In the genomic region with DNA sequence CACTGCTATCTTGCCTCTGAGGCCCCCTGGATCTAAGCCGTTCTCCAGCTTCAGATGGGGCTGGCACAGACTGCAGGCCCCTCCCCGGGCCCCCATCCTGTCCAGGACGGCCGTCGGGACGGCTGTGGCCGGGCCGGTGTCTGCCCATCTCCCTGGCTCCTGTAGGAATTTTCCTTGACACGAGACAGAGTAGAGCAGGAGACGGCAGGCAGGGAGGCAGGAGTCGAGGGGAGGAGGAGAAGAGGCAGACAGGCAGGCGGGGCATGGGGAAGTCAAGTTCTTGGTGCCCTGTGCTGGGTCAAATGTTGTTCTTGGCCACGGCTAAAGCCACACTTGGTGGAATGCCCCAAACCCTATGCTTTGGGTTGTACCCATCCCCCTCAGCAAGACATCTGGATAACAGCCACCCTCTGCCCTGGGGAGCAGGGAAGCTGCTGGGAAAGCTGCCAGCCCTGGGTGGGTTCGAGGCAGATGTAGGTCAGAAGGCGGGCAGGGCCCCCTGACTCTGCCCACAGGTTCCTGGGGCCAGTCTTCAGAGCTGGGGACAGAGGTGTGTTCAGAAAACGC, we compare ENCODE assay signal across 1 cellular context.
TF ChIP-seq lines count a peak whose summit lies in the region.

No MANE protein-coding gene starts in this region.

TF ChIP-seq in HCT116, 20 proteins besides CTCF, POLR2A, EP300 and RAD21:
- TF ChIP-seq ZFX (IDR thresholded peaks at IDR 0.05) = no peak
